In the genomic region with DNA sequence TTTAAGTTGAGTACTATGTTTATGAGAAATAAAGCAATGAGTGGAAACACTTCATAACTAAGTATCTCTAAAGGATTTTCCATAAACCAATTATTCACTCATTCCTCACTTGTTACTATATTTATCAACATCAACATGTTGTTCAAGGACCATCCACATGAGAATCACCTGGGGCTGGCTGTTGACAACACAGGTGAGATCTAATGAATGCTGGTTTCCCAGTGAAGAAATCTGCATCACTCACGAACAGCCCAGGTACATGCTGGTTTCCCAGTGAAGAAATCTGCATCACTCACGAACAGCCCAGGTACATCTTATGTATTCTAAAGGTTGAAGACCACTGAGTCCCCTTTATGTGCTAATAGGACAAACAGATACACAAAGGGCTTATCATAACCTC, we compare ENCODE assay signal across 17 cellular contexts. TPM values are rescaled to one million over a fixed set of nuclear protein-coding genes. Genes with fewer than 3 reads are reported as not detected.
A peak's percentile ranks its signal among the peaks of the same experiment; 100 is the strongest.
DNase-seq lines count a peak whose midpoint lies in the region; ATAC-seq and TF ChIP-seq lines count a peak whose summit lies in the region.
"Had no signal": no experiment of that assay in that cellular context is flagged by ENCODE, and none has a peak within 500 bp of the region (broad histone marks: within the 10 kb centered on the region; RNA-seq: fewer than 3 reads in every experiment).

No MANE protein-coding gene starts in this region.

- peaks cover 8 to 10% of the 10 kb centered on the region in 2 donors for H3K4me1 ChIP-seq in left lung
- H3K4me1 ChIP-seq in uterus = peaks cover 0 to 19% of the 10 kb centered on the region in 2 donors
- H3K4me1 ChIP-seq: SJCRH30 had no signal

- H3K27ac Mint-ChIP-seq in activated CD4-positive, alpha-beta T cell treated with anti-CD3 and anti-CD28 coated beads, Interleukin-2, amount 10 ng/mL, durations not matched to agents 24 days and 14 days = peak overlapping the region; percentile 73
- peak overlapping the region; percentile 86 for H3K27ac Mint-ChIP-seq in MCF 10A (ENCODE audit: low read depth, unreplicated experiment)
- H3K27ac Mint-ChIP-seq: progenitor cell of endocrine pancreas had no signal

- H3K36me3 ChIP-seq in left lung (no peaks in the 10 kb centered on the region), uterus (no peaks in the 10 kb centered on the region)
- H3K36me3 ChIP-seq: cardiac muscle cell, SJCRH30, tibial nerve had no signal

- intact Hi-C loops in activated CD4-positive, alpha-beta T cell treated with anti-CD3 and anti-CD28 coated beads, Interleukin-2, amount 10 ng/mL, durations not matched to agents 24 days and 14 days (cut with micrococcal nuclease) = no loop called here
- intact Hi-C loops in MCF 10A (cut with micrococcal nuclease) = no loop called here
- intact Hi-C loops in left lung (cut with DNase I) = no loop called here
- intact Hi-C loops in uterus (cut with DNase I; ENCODE audit: low total_unique reads) = no loop called here

- DNase-seq in activated CD4-positive, alpha-beta T cell treated with anti-CD3 and anti-CD28 coated beads, Interleukin-2, amount 10 ng/mL, durations not matched to agents 24 days and 14 days = no peak
- no peak for DNase-seq in activated CD4-positive, alpha-beta T cell treated with anti-CD3 and anti-CD28 coated beads for 48 hours
- DNase-seq in MCF 10A (ENCODE audit: unreplicated experiment) (peak; percentile 45), left lung (no peak), uterus (no peak), occipital lobe (lab: John Stamatoyannopoulos, UW) (no peak)
- no peak for DNase-seq in activated naive CD4-positive, alpha-beta T cell treated with anti-CD3 and anti-CD28 coated beads, Interleukin-2, amount 50 U/mL, for 16 hours
- no peak for DNase-seq in activated CD8-positive, alpha-beta memory T cell treated with anti-CD3 and anti-CD28 coated beads, Interleukin-2, amount 50 U/mL, for 48 hours
- DNase-seq: activated CD4-positive, alpha-beta T cell treated with anti-CD3 and anti-CD28 coated beads, Interleukin-2, amount 50 U/mL, for 48 hours; activated effector memory CD4-positive, alpha-beta T cell treated with Interleukin-2 at 50 U/mL for 16 hours; CD8-positive, alpha-beta memory T cell; glutamatergic neuron; NCI-H2171; SJCRH30 had no signal

- no peak for TF ChIP-seq POLR2A in uterus (IDR thresholded peaks at IDR 0.05)

- no peaks in the 10 kb centered on the region for H3K9me3 Mint-ChIP-seq in activated CD4-positive, alpha-beta T cell treated with anti-CD3 and anti-CD28 coated beads, Interleukin-2, amount 10 ng/mL, durations not matched to agents 24 days and 14 days
- H3K9me3 Mint-ChIP-seq in MCF 10A (ENCODE audit: unreplicated experiment) = no peaks in the 10 kb centered on the region
- H3K9me3 Mint-ChIP-seq: CD8-positive, alpha-beta memory T cell had no signal

- CTCF ChIA-PET in MCF 10A (lab: Yijun Ruan, JAX) = no interaction called here

- H3K27ac ChIP-seq in left lung (peak overlapping the region in 1 of 2 donors; percentile 16), uterus (peak overlapping the region; percentile 83 to 98)
- H3K27ac ChIP-seq: cardiac muscle cell, SJCRH30 had no signal

- no peak for TF ChIP-seq CTCF in MCF 10A (IDR thresholded peaks at IDR 0.05; ENCODE audit: unreplicated experiment)
- no peak for TF ChIP-seq CTCF in left lung (IDR thresholded peaks at IDR 0.05)
- TF ChIP-seq CTCF in uterus (IDR thresholded peaks at IDR 0.05) = no peak

- peak; percentile 61 for ATAC-seq in left lung

- H3K4me3 ChIP-seq in left lung (no peak overlapping the region), uterus (no peak overlapping the region)
- H3K4me3 ChIP-seq: cardiac muscle cell, SJCRH30, tibial nerve had no signal

- no peaks in the 10 kb centered on the region for H3K27me3 ChIP-seq in left lung
- no peaks in the 10 kb centered on the region for H3K27me3 ChIP-seq in uterus
- H3K27me3 ChIP-seq: cardiac muscle cell, SJCRH30, tibial nerve had no signal

- H3K9me3 ChIP-seq in left lung (no peaks in the 10 kb centered on the region), uterus (peaks cover 0 to 6% of the 10 kb centered on the region in 2 donors)
- H3K9me3 ChIP-seq: SJCRH30, tibial nerve had no signal

- peaks cover 33% of the 10 kb centered on the region for H3K4me1 Mint-ChIP-seq in activated CD4-positive, alpha-beta T cell treated with anti-CD3 and anti-CD28 coated beads, Interleukin-2, amount 10 ng/mL, durations not matched to agents 24 days and 14 days
- peaks cover 36% of the 10 kb centered on the region for H3K4me1 Mint-ChIP-seq in MCF 10A (ENCODE audit: insufficient read depth, unreplicated experiment)

- POLR2A ChIA-PET in MCF 10A (lab: Yijun Ruan, JAX) = no interaction called here

- TSS peak; percentile 66 for BruUV-seq in MCF 10A (replicated peaks; lab: Mats Ljungman, UMichigan)

- peaks cover 10% of the 10 kb centered on the region for H3K36me3 Mint-ChIP-seq in activated CD4-positive, alpha-beta T cell treated with anti-CD3 and anti-CD28 coated beads, Interleukin-2, amount 10 ng/mL, durations not matched to agents 24 days and 14 days (ENCODE audit: low read depth)
- H3K36me3 Mint-ChIP-seq in MCF 10A (ENCODE audit: insufficient read depth, unreplicated experiment) = no peaks in the 10 kb centered on the region

- H3K4me3 Mint-ChIP-seq in activated CD4-positive, alpha-beta T cell treated with anti-CD3 and anti-CD28 coated beads, Interleukin-2, amount 10 ng/mL, durations not matched to agents 24 days and 14 days = peak overlapping the region; percentile 7
- H3K4me3 Mint-ChIP-seq in MCF 10A (ENCODE audit: unreplicated experiment) = peak overlapping the region; percentile 43

- H3K27me3 Mint-ChIP-seq in activated CD4-positive, alpha-beta T cell treated with anti-CD3 and anti-CD28 coated beads, Interleukin-2, amount 10 ng/mL, durations not matched to agents 24 days and 14 days = no peaks in the 10 kb centered on the region
- no peaks in the 10 kb centered on the region for H3K27me3 Mint-ChIP-seq in MCF 10A (ENCODE audit: insufficient read depth, unreplicated experiment)

RNA-seq across cellular contexts. Expression of gene TSPAN5, which starts 32.5 kb away (rescaled TPM):
- total RNA-seq in activated CD4-positive, alpha-beta T cell treated with anti-CD3 and anti-CD28 coated beads, Interleukin-2, amount 10 ng/mL, durations not matched to agents 24 days and 14 days = 30.4 and 30.7 TPM in 2 replicates
- 18.5 and 19.8 TPM in 2 replicates for total RNA-seq in MCF 10A (2022)
- 10 to 100 TPM; 11.9 to 16.9 TPM for total RNA-seq in left lung
- total RNA-seq in uterus = 10 to 100 TPM; 15.9 to 45.3 (median 30.3) TPM
- total RNA-seq in occipital lobe = 90.5 TPM
